Comparison of ENCODE assay signal across 1 cellular context in genomic region chr7:151226875-151227782, GRCh38.
TF ChIP-seq lines count a peak whose summit lies in the region.

Gene ABCF2 (minus strand): TSS chr7:151227205. CDS start chr7:151226458, 747 bp downstream.

TF ChIP-seq in K562, 482 proteins besides CTCF, POLR2A, EP300 and RAD21 (continued from another document):
- TF ChIP-seq MITF (IDR thresholded peaks at IDR 0.05) = no peak
